In the genomic region with DNA sequence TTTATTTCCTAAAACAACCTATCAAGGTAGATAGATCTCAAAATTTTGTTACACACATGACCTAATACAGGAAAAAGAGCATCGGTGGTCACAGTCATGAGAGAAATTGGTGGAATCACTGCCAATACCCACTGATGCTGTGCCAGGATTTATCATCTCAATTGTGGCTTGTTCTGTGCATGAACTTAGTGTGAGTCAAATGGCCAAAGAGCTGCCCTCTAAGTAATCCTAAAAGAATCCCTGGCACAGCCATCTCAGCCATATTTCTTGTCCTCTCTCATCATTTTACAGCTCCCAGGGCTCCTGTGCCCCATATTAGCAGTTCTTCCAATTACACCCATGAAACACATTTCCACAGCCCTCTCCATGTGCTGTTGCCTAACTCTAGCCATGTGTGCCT, we compare ENCODE assay signal across 19 cellular contexts. TPM values are rescaled to one million over a fixed set of nuclear protein-coding genes. Genes with fewer than 3 reads are reported as not detected.
DNase-seq lines count a peak whose midpoint lies in the region; ATAC-seq, FAIRE-seq and TF ChIP-seq lines count a peak whose summit lies in the region.
"Had no signal": no experiment of that assay in that cellular context is flagged by ENCODE, and none has a peak within 500 bp of the region (broad histone marks: within the 10 kb centered on the region; RNA-seq: fewer than 3 reads in every experiment).

No MANE protein-coding gene starts in this region.

- no peaks in the 10 kb centered on the region for H3K4me1 ChIP-seq in pancreas
- H3K4me1 ChIP-seq: BLaER1, SJCRH30 had no signal

- no peaks in the 10 kb centered on the region for H3K27me3 ChIP-seq in pancreas
- H3K27me3 ChIP-seq: BLaER1, SJCRH30 had no signal

- H3K9me3 ChIP-seq in pancreas = no peaks in the 10 kb centered on the region
- H3K9me3 ChIP-seq: SJCRH30 had no signal

- ATAC-seq in pancreas = no peak

- H3K36me3 ChIP-seq in pancreas = no peaks in the 10 kb centered on the region
- H3K36me3 ChIP-seq: BLaER1, SJCRH30 had no signal

- DNase-seq in AG20443 (ENCODE audit: low spot score) (peak; percentile 66), HCEC 1CT (peak; percentile 42), RPMI7951 (ENCODE audit: low read depth) (peak; percentile 40), fibroblast of the aortic adventitia (ENCODE audit: low read depth) (peak; percentile 51), mesenteric fat pad (ENCODE audit: low spot score) (no peak), GM13977 (ENCODE audit: low spot score) (no peak), pancreas (no peak)
- no peak for DNase-seq in stimulated activated naive CD4-positive, alpha-beta T cell (lab: John Stamatoyannopoulos, UW)
- DNase-seq: CD8-positive, alpha-beta memory T cell; DND-41; KG1; NCI-H1417 treated with DMSO at 0.1 percent for 48 hours; NCI-H2029; NCI-H2171 treated with DMSO at 0.1 percent for 48 hours; NCI-H524; SJCRH30 had no signal

- in situ Hi-C loops in GM13977 (cut with MboI; ENCODE audit: low pct_unique_long_range_greater_than_20kb, low sequenced_read_pairs, unreplicated experiment) = no loop called here

- H3K4me3 ChIP-seq in fibroblast of the aortic adventitia (ENCODE audit: low read depth, low read length) (no peak overlapping the region), pancreas (no peak overlapping the region)
- H3K4me3 ChIP-seq: BLaER1, SJCRH30 had no signal

- FAIRE-seq in pancreas (lab: Jason Lieb, UNC) = no peak

- TF ChIP-seq CTCF in fibroblast of the aortic adventitia (IDR thresholded peaks at IDR 0.05; ENCODE audit: insufficient read depth, low read length) = no peak
- no peak for TF ChIP-seq CTCF in GM13977 (IDR thresholded peaks at IDR 0.05; ENCODE audit: extremely low read depth, insufficient read depth, missing control alignments)
- no peak for TF ChIP-seq CTCF in pancreas (IDR thresholded peaks at IDR 0.05)

- 73 to 85% methylated on average over 1 of the region's 1 CpG for WGBS in pancreas, 2 donors

- no peak overlapping the region for H3K27ac ChIP-seq in pancreas
- H3K27ac ChIP-seq: BLaER1, RWPE1, SJCRH30 had no signal

- intact Hi-C loops in pancreas (cut with DNase I) = no loop called here

RNA-seq across cellular contexts. Expression of a gene that starts 6.1 kb away (rescaled TPM):
- not detected in 2 replicates for total RNA-seq in RPMI7951 (2014; rRNA removed; shearing (Covaris generic))
- total RNA-seq in fibroblast of the aortic adventitia (ENCODE audit: low replicate concordance) (not detected in 2 replicates), mesenteric fat pad (not detected), pancreas (not detected)
- not detected for polyA plus RNA-seq in pancreas
- total RNA-seq: CD8-positive, alpha-beta memory T cell; OCI-LY7; SJCRH30 had no signal
- polyA plus RNA-seq: CD8-positive, alpha-beta memory T cell had no signal

RNA-seq across cellular contexts. Expression of a gene that starts 30.9 kb away (rescaled TPM):
- total RNA-seq in RPMI7951 (2014; rRNA removed; shearing (Covaris generic)) = 0.48 and 0.68 TPM in 2 replicates
- total RNA-seq in fibroblast of the aortic adventitia (ENCODE audit: low replicate concordance) (not detected in 2 replicates), mesenteric fat pad (0.93 TPM), pancreas (100 to 1,000 TPM in 1 of 6 donors, 10 to 100 TPM in 5; 31.5 to 125 (median 44.5) TPM)
- 10 to 100 TPM; 44.7 to 73.4 TPM for polyA plus RNA-seq in pancreas
- total RNA-seq: CD8-positive, alpha-beta memory T cell; OCI-LY7; SJCRH30 had no signal
- polyA plus RNA-seq: CD8-positive, alpha-beta memory T cell had no signal

Comparison
In these comparisons a context has a peak if more than half of its experiments do, and no peak if none do; other contexts are left out.
1. DNase-seq: peak in AG20443 (single experiment), HCEC 1CT (single experiment), RPMI7951 (single experiment) and fibroblast of the aortic adventitia (single experiment); none in mesenteric fat pad (single experiment), stimulated activated naive CD4-positive, alpha-beta T cell (0 of 6), GM13977 (single experiment) and pancreas (0 of 6).
2. RNA of a gene that starts 30.9 kb away (total RNA-seq): 31.5 to 125 TPM in pancreas; 0.93 TPM in mesenteric fat pad (single experiment), 0.48 to 0.68 TPM in RPMI7951 and not detected in fibroblast of the aortic adventitia; every median in the first group is over 10 times any median in the second.